Comparison of ENCODE assay signal across 9 cellular contexts in the genomic region with DNA sequence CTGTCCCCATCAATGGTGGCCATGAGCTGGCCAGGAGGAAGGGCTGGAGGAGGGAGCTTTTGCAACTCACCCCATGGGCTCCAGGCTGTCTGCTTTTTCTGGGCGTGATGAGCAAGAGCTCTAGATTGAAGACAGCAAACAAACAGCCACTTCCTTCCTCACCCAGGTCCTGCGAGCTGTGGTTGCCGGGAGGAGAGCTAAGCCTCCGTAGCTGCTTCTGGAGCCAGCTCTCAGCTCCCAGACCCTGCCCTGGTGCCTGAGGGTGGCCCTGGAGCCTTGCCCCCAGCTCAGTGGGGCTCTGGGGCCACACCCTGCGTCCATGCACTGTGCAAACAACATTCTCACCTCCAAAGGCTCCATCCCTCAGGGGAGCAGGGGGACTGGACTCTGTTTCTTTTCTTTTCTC. TPM values are rescaled to one million over a fixed set of nuclear protein-coding genes. Genes with fewer than 3 reads are reported as not detected.
DNase-seq lines count a peak whose midpoint lies in the region; ATAC-seq and TF ChIP-seq lines count a peak whose summit lies in the region.
"Had no signal": no experiment of that assay in that cellular context is flagged by ENCODE, and none has a peak within 500 bp of the region (broad histone marks: within the 10 kb centered on the region; RNA-seq: fewer than 3 reads in every experiment).

No MANE protein-coding gene starts in this region.

- H3K36me3 Mint-ChIP-seq in stimulated activated memory B cell treated with anti-CD40 and anti-IgM and Interleukin-4, amounts not matched to agents 10 μg/mL and 1 μg/mL and 100 μg/mL, for 72 hours: peaks cover 24% of the 10 kb centered on the region

- no peaks in the 10 kb centered on the region for H3K27me3 Mint-ChIP-seq in stimulated activated memory B cell treated with anti-CD40 and anti-IgM and Interleukin-4, amounts not matched to agents 10 μg/mL and 1 μg/mL and 100 μg/mL, for 72 hours

- H3K27ac Mint-ChIP-seq in stimulated activated memory B cell treated with anti-CD40 and anti-IgM and Interleukin-4, amounts not matched to agents 10 μg/mL and 1 μg/mL and 100 μg/mL, for 72 hours: peak overlapping the region; percentile 80

- H3K4me1 Mint-ChIP-seq in stimulated activated memory B cell treated with anti-CD40 and anti-IgM and Interleukin-4, amounts not matched to agents 10 μg/mL and 1 μg/mL and 100 μg/mL, for 72 hours: peaks cover 86% of the 10 kb centered on the region

- H3K36me3 ChIP-seq in MG63: no peaks in the 10 kb centered on the region
- H3K36me3 ChIP-seq: thyroid gland had no signal

- no peak overlapping the region for H3K4me3 ChIP-seq in MG63
- H3K4me3 ChIP-seq in fibroblast of pulmonary artery (replicated peaks; ENCODE audit: low read depth, low read length): no peak overlapping the region
- H3K4me3 ChIP-seq: thyroid gland had no signal

- no peak for TF ChIP-seq CTCF in fibroblast of pulmonary artery (IDR thresholded peaks at IDR 0.05; ENCODE audit: low read length, missing control alignments)

- H3K9me3 ChIP-seq in MG63: no peaks in the 10 kb centered on the region
- H3K9me3 ChIP-seq: thyroid gland had no signal

- H3K4me3 Mint-ChIP-seq in stimulated activated memory B cell treated with anti-CD40 and anti-IgM and Interleukin-4, amounts not matched to agents 10 μg/mL and 1 μg/mL and 100 μg/mL, for 72 hours: peak overlapping the region; percentile 56

- peak; percentile 87 for DNase-seq in MG63
- DNase-seq in activated CD4-positive, alpha-beta T cell treated with anti-CD3 and anti-CD28 coated beads for 4 hours: peak; percentile 48
- peak; percentile 59 for DNase-seq in fibroblast of pulmonary artery (ENCODE audit: low read depth)
- DNase-seq in NCI-H774 (lab: John Stamatoyannopoulos, UW): no peak

- peak; percentile 62 for ATAC-seq in stimulated activated memory B cell treated with anti-CD40 and anti-IgM and Interleukin-4, amounts not matched to agents 10 μg/mL and 1 μg/mL and 100 μg/mL, for 72 hours
- ATAC-seq in GM19463 (IDR thresholded peaks at IDR 0.05; ENCODE audit: unreplicated experiment) (no peak), GM18867 (IDR thresholded peaks at IDR 0.05; ENCODE audit: unreplicated experiment) (no peak), GM21786 (IDR thresholded peaks at IDR 0.05; ENCODE audit: unreplicated experiment) (no peak)

- no peaks in the 10 kb centered on the region for H3K27me3 ChIP-seq in MG63
- H3K27me3 ChIP-seq: thyroid gland had no signal

- peaks cover 9% of the 10 kb centered on the region for H3K9me3 Mint-ChIP-seq in stimulated activated memory B cell treated with anti-CD40 and anti-IgM and Interleukin-4, amounts not matched to agents 10 μg/mL and 1 μg/mL and 100 μg/mL, for 72 hours

RNA-seq across cellular contexts. Expression of gene MYO1F, which starts 6.2 kb away (rescaled TPM):
- not detected in 2 replicates for total RNA-seq in MG63 (2014; rRNA removed; shearing (Covaris generic); ENCODE audit: low replicate concordance)

RNA-seq across cellular contexts. Expression of gene ADAMTS10, which starts 39.5 kb away (rescaled TPM):
- 4.7 and 17.0 TPM in 2 replicates for total RNA-seq in MG63 (2014; rRNA removed; shearing (Covaris generic); ENCODE audit: low replicate concordance)

RNA-seq across cellular contexts. Expression of gene ZNF414, which starts 57.0 kb away (rescaled TPM):
- total RNA-seq in MG63 (2014; rRNA removed; shearing (Covaris generic); ENCODE audit: low replicate concordance): 0.86 and 2.0 TPM in 2 replicates

RNA-seq across cellular contexts. Expression of gene NFILZ, which starts 59.4 kb away (rescaled TPM):
- total RNA-seq in MG63 (2014; rRNA removed; shearing (Covaris generic); ENCODE audit: low replicate concordance): not detected in 2 replicates
- total RNA-seq: thyroid gland had no signal
